9 cellular contexts compared by ENCODE assay signal in the genomic region with DNA sequence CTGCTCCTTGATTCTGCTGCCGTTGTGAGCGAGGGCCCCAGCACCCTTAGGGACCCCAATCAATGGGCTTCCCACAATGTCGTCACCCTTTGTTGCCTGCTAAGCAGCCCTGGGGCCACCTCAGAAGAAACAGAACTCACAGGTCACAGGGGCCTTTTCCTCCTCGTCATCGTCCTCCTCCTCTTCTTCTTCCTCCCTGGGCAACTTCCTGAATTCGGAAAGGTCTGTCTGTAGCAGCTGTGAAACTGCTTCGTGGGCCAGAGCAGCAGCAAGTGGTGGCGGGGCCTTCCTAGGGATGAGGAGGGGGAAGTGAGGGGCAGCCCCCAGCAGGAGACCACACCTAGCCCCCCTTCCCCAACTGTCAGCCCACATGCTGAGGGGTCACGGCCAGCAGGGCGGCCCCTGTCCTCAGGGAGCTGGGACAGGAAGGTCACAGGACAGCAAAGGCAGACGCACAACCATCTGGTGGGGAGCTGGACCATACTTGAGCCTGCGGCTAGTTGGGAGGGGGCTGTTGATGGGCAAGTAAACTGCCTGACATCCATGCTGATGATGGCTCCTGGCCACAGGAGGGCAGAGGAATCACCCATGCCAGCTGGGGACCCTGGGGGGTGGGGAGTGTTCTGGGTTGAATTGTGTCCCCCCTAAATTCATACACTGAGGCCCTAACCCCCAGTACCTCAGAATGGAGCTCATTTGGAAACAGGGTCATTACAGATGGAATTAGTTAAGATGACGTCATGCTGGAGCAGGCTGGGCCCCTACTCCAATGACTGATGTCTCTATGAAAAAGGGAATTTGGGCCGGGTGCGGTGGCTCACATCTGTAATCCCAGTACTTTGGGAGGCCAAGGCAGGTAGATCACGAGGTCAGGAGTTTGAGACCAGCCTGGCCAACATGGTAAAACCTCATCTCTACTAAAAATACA. TPM values are rescaled to one million over a fixed set of nuclear protein-coding genes. Genes with fewer than 3 reads are reported as not detected.
DNase-seq lines count a peak whose midpoint lies in the region; ATAC-seq, FAIRE-seq and TF ChIP-seq lines count a peak whose summit lies in the region.
"Had no signal": no experiment of that assay in that cellular context is flagged by ENCODE, and none has a peak within 500 bp of the region (broad histone marks: within the 10 kb centered on the region; RNA-seq: fewer than 3 reads in every experiment).

No MANE protein-coding gene starts in this region.

- peaks cover 23 to 52% of the 10 kb centered on the region in 2 donors for H3K4me1 ChIP-seq in kidney (ENCODE audit: control insufficient read depth in 1 of 2, insufficient read depth in 1 of 2, low read depth in 1 of 2, low read length in 2 of 2)

- CTCF ChIA-PET in activated B cell treated with CpG ODN at 0.5 μM for 24 hours (lab: Charles Lee), result interaction anchor here (0.8 to 6.6 kb wide), 6 partner anchors 13 to 227 kb away, joined by 3 to 66 read pairs (median 4); a partner anchor contains a TSS

- FAIRE-seq in kidney (lab: Jason Lieb, UNC), result no peak

- H3K4me1 Mint-ChIP-seq in IgD-negative memory B cell (peaks cover 21 to 29% (median 28%) of the 10 kb centered on the region in 3 donors), activated B cell treated with CpG ODN at 0.5 μM for 24 hours (peaks cover 62% of the 10 kb centered on the region)
- peaks cover 52 to 78% of the 10 kb centered on the region in 2 donors for H3K4me1 Mint-ChIP-seq in stimulated activated naive B cell treated with anti-CD40 and anti-IgM and Interleukin-4, amounts not matched to agents 10 μg/mL and 1 μg/mL and 100 μg/mL, for 72 hours

- H3K27ac Mint-ChIP-seq in IgD-negative memory B cell (peak overlapping the region in 2 of 3 donors; percentile 75 to 87), activated B cell treated with CpG ODN at 0.5 μM for 24 hours (peak overlapping the region; percentile 85)
- H3K27ac Mint-ChIP-seq in stimulated activated naive B cell treated with anti-CD40 and anti-IgM and Interleukin-4, amounts not matched to agents 10 μg/mL and 1 μg/mL and 100 μg/mL, for 72 hours, result peak overlapping the region; percentile 96

- H3K36me3 Mint-ChIP-seq in IgD-negative memory B cell (peaks cover 3% of the 10 kb centered on the region), activated B cell treated with CpG ODN at 0.5 μM for 24 hours (ENCODE audit: low read depth) (peaks cover 13% of the 10 kb centered on the region)
- peaks cover 28 to 50% of the 10 kb centered on the region in 2 donors for H3K36me3 Mint-ChIP-seq in stimulated activated naive B cell treated with anti-CD40 and anti-IgM and Interleukin-4, amounts not matched to agents 10 μg/mL and 1 μg/mL and 100 μg/mL, for 72 hours

- H3K4me3 Mint-ChIP-seq in IgD-negative memory B cell, result peak overlapping the region in 2 of 4 donors; percentile 5 to 50
- H3K4me3 Mint-ChIP-seq in activated B cell treated with CpG ODN at 0.5 μM for 24 hours, result peak overlapping the region; percentile 89
- peak overlapping the region; percentile 79 to 88 for H3K4me3 Mint-ChIP-seq in stimulated activated naive B cell treated with anti-CD40 and anti-IgM and Interleukin-4, amounts not matched to agents 10 μg/mL and 1 μg/mL and 100 μg/mL, for 72 hours

- no peak overlapping the region for H3K4me3 ChIP-seq in kidney (ENCODE audit: low read length in 2 of 2)

- H3K9ac ChIP-seq in kidney (ENCODE audit: low read length in 2 of 2), result peak overlapping the region in 1 of 2 donors; percentile 31

- no peaks in the 10 kb centered on the region for H3K9me3 ChIP-seq in kidney (ENCODE audit: control insufficient read depth in 1 of 2, low read length in 2 of 2)

- peaks cover under 1 to 13% of the 10 kb centered on the region in 2 donors for H3K36me3 ChIP-seq in kidney (ENCODE audit: control insufficient read depth in 1 of 2, insufficient read depth in 2 of 2, low read length in 2 of 2)

- POLR2A ChIA-PET in activated B cell treated with CpG ODN at 0.5 μM for 24 hours (lab: Charles Lee), result interaction anchor here (1.8 to 2.4 kb wide), 2 partner anchors 10 to 13 kb away, joined by 4 to 9 read pairs; a partner anchor contains a TSS

- H3K9me3 Mint-ChIP-seq in IgD-negative memory B cell, result no peaks in the 10 kb centered on the region
- H3K9me3 Mint-ChIP-seq in activated B cell treated with CpG ODN at 0.5 μM for 24 hours, result no peaks in the 10 kb centered on the region
- no peaks in the 10 kb centered on the region for H3K9me3 Mint-ChIP-seq in stimulated activated naive B cell treated with anti-CD40 and anti-IgM and Interleukin-4, amounts not matched to agents 10 μg/mL and 1 μg/mL and 100 μg/mL, for 72 hours

- peak overlapping the region; percentile 49 to 90 for H3K27ac ChIP-seq in kidney (ENCODE audit: low read depth in 2 of 2, low read length in 2 of 2)

- H3K27me3 Mint-ChIP-seq in IgD-negative memory B cell (no peaks in the 10 kb centered on the region), activated B cell treated with CpG ODN at 0.5 μM for 24 hours (no peaks in the 10 kb centered on the region)
- no peaks in the 10 kb centered on the region for H3K27me3 Mint-ChIP-seq in stimulated activated naive B cell treated with anti-CD40 and anti-IgM and Interleukin-4, amounts not matched to agents 10 μg/mL and 1 μg/mL and 100 μg/mL, for 72 hours

- no peak for ATAC-seq in activated B cell treated with CpG ODN at 0.5 μM for 24 hours (ENCODE audit: low read depth)
- ATAC-seq in stimulated activated naive B cell treated with anti-CD40 and anti-IgM and Interleukin-4, amounts not matched to agents 10 μg/mL and 1 μg/mL and 100 μg/mL, for 72 hours (replicated peaks), result peak; percentile 3 to 4
- ATAC-seq in GM18502 (IDR thresholded peaks at IDR 0.05; ENCODE audit: poor library complexity, unreplicated experiment), result no peak

- DNase-seq in activated B cell treated with CpG ODN at 0.5 μM for 24 hours (no peak), kidney (no peak), iPS-NIHi11 (ENCODE audit: low spot score) (no peak), COR-L47 (lab: John Stamatoyannopoulos, UW) (no peak), NCI-H446 (lab: John Stamatoyannopoulos, UW) (no peak)
- DNase-seq in stimulated activated naive B cell treated with anti-CD40 and anti-IgM and Interleukin-4, amounts not matched to agents 10 μg/mL and 1 μg/mL and 100 μg/mL, for 72 hours, result no peak
- DNase-seq: NCI-H82 had no signal

- intact Hi-C loops in activated B cell treated with CpG ODN at 0.5 μM for 24 hours (cut with micrococcal nuclease), result loop anchor here (2.0 to 5.0 kb wide), 4 partner anchors 13 to 167 kb away; a partner anchor contains a TSS
- intact Hi-C loops in kidney (cut with DNase I), result loop anchor here (10.0 kb wide), 1 partner anchor 225 kb away; no protein-coding TSS in a partner anchor

- TF ChIP-seq CTCF in activated B cell treated with CpG ODN at 0.5 μM for 24 hours (IDR thresholded peaks at IDR 0.05) (no peak), kidney (IDR thresholded peaks at IDR 0.05; ENCODE audit: borderline replicate concordance, extremely low read depth, insufficient read depth) (no peak)

RNA-seq across cellular contexts. Expression of a gene that starts 13.0 kb away (rescaled TPM):
- polyA plus RNA-seq in IgD-negative memory B cell (9.6 TPM), kidney (ENCODE audit: insufficient read depth, low read depth, low replicate concordance) (13.8 TPM)
- total RNA-seq in activated B cell treated with CpG ODN at 0.5 μM for 24 hours (18.2 and 21.1 TPM in 2 replicates), kidney (42.5 TPM)

RNA-seq across cellular contexts. Expression of a gene that starts 42.9 kb away (rescaled TPM):
- polyA plus RNA-seq in IgD-negative memory B cell, result 22.7 TPM
- 60.4 and 83.4 TPM in 2 replicates for total RNA-seq in activated B cell treated with CpG ODN at 0.5 μM for 24 hours
- total RNA-seq in kidney, result 26.7 TPM
- 8.1 TPM for polyA plus RNA-seq in kidney (ENCODE audit: insufficient read depth, low read depth, low replicate concordance)

Comparison
In these comparisons a context has a peak if more than half of its experiments do, and no peak if none do; other contexts are left out.
1. ATAC-seq: peak in stimulated activated naive B cell treated with anti-CD40 and anti-IgM and Interleukin-4, amounts not matched to agents 10 μg/mL and 1 μg/mL and 100 μg/mL, for 72 hours (2 of 2); none in activated B cell treated with CpG ODN at 0.5 μM for 24 hours (single experiment) and GM18502 (single experiment).
2. Peak in every context shown above with its lines, with median percentiles within 50 percentile points of each other: H3K27ac Mint-ChIP-seq.